1 cellular context compared by ENCODE assay signal in genomic region chr16:72864130-72864833, GRCh38.
TF ChIP-seq lines count a peak whose summit lies in the region.

No MANE protein-coding gene starts in this region.

TF ChIP-seq in SK-N-SH, 30 proteins besides CTCF, POLR2A, EP300 and RAD21 (continued from another document):
- TF ChIP-seq, protein P1, sequence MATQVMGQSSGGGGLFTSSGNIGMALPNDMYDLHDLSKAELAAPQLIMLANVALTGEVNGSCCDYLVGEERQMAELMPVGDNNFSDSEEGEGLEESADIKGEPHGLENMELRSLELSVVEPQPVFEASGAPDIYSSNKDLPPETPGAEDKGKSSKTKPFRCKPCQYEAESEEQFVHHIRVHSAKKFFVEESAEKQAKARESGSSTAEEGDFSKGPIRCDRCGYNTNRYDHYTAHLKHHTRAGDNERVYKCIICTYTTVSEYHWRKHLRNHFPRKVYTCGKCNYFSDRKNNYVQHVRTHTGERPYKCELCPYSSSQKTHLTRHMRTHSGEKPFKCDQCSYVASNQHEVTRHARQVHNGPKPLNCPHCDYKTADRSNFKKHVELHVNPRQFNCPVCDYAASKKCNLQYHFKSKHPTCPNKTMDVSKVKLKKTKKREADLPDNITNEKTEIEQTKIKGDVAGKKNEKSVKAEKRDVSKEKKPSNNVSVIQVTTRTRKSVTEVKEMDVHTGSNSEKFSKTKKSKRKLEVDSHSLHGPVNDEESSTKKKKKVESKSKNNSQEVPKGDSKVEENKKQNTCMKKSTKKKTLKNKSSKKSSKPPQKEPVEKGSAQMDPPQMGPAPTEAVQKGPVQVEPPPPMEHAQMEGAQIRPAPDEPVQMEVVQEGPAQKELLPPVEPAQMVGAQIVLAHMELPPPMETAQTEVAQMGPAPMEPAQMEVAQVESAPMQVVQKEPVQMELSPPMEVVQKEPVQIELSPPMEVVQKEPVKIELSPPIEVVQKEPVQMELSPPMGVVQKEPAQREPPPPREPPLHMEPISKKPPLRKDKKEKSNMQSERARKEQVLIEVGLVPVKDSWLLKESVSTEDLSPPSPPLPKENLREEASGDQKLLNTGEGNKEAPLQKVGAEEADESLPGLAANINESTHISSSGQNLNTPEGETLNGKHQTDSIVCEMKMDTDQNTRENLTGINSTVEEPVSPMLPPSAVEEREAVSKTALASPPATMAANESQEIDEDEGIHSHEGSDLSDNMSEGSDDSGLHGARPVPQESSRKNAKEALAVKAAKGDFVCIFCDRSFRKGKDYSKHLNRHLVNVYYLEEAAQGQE (IDR thresholded peaks at IDR 0.05; ENCODE audit: low read depth, low read length) = peak; percentile 70; the same call in 1 of the 2 replicates
